In genomic region chr5:107610795-107611194, GRCh38 we compare ENCODE assay signal across 21 cellular contexts. TPM values are rescaled to one million over a fixed set of nuclear protein-coding genes. Genes with fewer than 3 reads are reported as not detected.
"Had no signal": no experiment of that assay in that cellular context is flagged by ENCODE, and none has a peak within 500 bp of the region (broad histone marks: within the 10 kb centered on the region; RNA-seq: fewer than 3 reads in every experiment).

No MANE protein-coding gene starts in this region.

- H3K9me3 ChIP-seq: ovary, right atrium auricular region, stomach, thoracic aorta, transverse colon had no signal

- H3K4me3 Mint-ChIP-seq: dendritic cell treated with granulocyte-macrophage colony-stimulating factor and Interleukin-4, amounts not matched to agents 40 ng/mL and 50 ng/mL, for 4 days; endodermal cell; naive thymus-derived CD4-positive, alpha-beta T cell had no signal

- H2AFZ ChIP-seq: hepatocyte had no signal

- H3K4me1 Mint-ChIP-seq: naive thymus-derived CD4-positive, alpha-beta T cell had no signal

- ATAC-seq: foreskin keratinocyte; naive thymus-derived CD4-positive, alpha-beta T cell had no signal

- FAIRE-seq: colon, endothelial cell of umbilical vein, islet of Langerhans, small intestine had no signal

- H3K36me3 Mint-ChIP-seq: naive thymus-derived CD4-positive, alpha-beta T cell had no signal

- H3K27ac ChIP-seq: foreskin keratinocyte, hepatocyte, ovary, right atrium auricular region, stomach, thoracic aorta, transverse colon had no signal

- H3K4me1 ChIP-seq: foreskin keratinocyte had no signal

- H3K9me3 Mint-ChIP-seq: dendritic cell treated with granulocyte-macrophage colony-stimulating factor and Interleukin-4, amounts not matched to agents 40 ng/mL and 50 ng/mL, for 4 days; endodermal cell; naive thymus-derived CD4-positive, alpha-beta T cell had no signal

- H3K4me2 ChIP-seq: hepatocyte had no signal

- H3K27me3 Mint-ChIP-seq: dendritic cell treated with granulocyte-macrophage colony-stimulating factor and Interleukin-4, amounts not matched to agents 40 ng/mL and 50 ng/mL, for 4 days had no signal

- DNase-seq: endodermal cell; erythroblast; foreskin keratinocyte; head of caudate nucleus; kidney glomerular epithelial cell; naive thymus-derived CD4-positive, alpha-beta T cell; nucleus accumbens; ovary; small intestine; stimulated activated CD4-positive, alpha-beta T cell treated with anti-CD3 and anti-CD28 coated beads, Interleukin-12 subunit alpha, Interleukin-12 subunit beta, amount 100 ng/mL, for 4 hours; stimulated activated naive CD4-positive, alpha-beta T cell; stomach; substantia nigra; transverse colon had no signal

- H3K36me3 ChIP-seq: ovary, right atrium auricular region, stomach, thoracic aorta, transverse colon had no signal

- H3K4me3 ChIP-seq: hepatocyte, ovary, right atrium auricular region, stomach, thoracic aorta, transverse colon had no signal

- H3K27ac Mint-ChIP-seq: dendritic cell treated with granulocyte-macrophage colony-stimulating factor and Interleukin-4, amounts not matched to agents 40 ng/mL and 50 ng/mL, for 4 days; endodermal cell; naive thymus-derived CD4-positive, alpha-beta T cell had no signal

- H3K27me3 ChIP-seq: foreskin keratinocyte, hepatocyte, ovary, right atrium auricular region, stomach, transverse colon had no signal

RNA-seq across cellular contexts. Expression of gene EFNA5, which starts 59.9 kb away (rescaled TPM):
- polyA plus RNA-seq: naive thymus-derived CD4-positive, alpha-beta T cell had no signal
